Comparison of ENCODE assay signal across 16 cellular contexts in genomic region chr13:43154839-43155238, GRCh38.
DNase-seq lines count a peak whose midpoint lies in the region; ATAC-seq and TF ChIP-seq lines count a peak whose summit lies in the region.
"Had no signal": no experiment of that assay in that cellular context is flagged by ENCODE, and none has a peak within 500 bp of the region (broad histone marks: within the 10 kb centered on the region; RNA-seq: fewer than 3 reads in every experiment).

No MANE protein-coding gene starts in this region.

- DNase-seq in HFFc6 = no peak
- DNase-seq in PC-9 = no peak
- peak; percentile 83 for DNase-seq in esophagus muscularis mucosa (ENCODE audit: extremely low spot score)
- no peak for DNase-seq in osteocyte (ENCODE audit: extremely low spot score, unreplicated experiment)
- no peak for DNase-seq in stimulated activated CD4-positive, alpha-beta T cell treated with anti-CD3 and anti-CD28 coated beads, Interleukin-2, amount 100 ng/mL, for 48 hours
- no peak for DNase-seq in DMS 273 treated with DMSO at 0.1 percent for 48 hours (lab: John Stamatoyannopoulos, UW)
- DNase-seq: ACHN; CD4-positive, CD25-positive, alpha-beta regulatory T cell; DMS153; DMS79 treated with DMSO at 0.1 percent for 48 hours; EL; GOT3; H9 had no signal

- WGBS in esophagus muscularis mucosa = 95% methylated on average over 3 of the region's 3 CpGs

- H3K27ac Mint-ChIP-seq in HFFc6 = peak overlapping the region; percentile 88
- H3K27ac Mint-ChIP-seq in osteocyte (ENCODE audit: unreplicated experiment) = peak overlapping the region; percentile 32
- H3K27ac Mint-ChIP-seq: CD4-positive, CD25-positive, alpha-beta regulatory T cell; H9 had no signal

- BruUV-seq in PC-9 (replicated peaks; lab: Mats Ljungman, UMichigan) = no TSS peak

- H3K9me3 Mint-ChIP-seq in HFFc6 = no peaks in the 10 kb centered on the region
- no peaks in the 10 kb centered on the region for H3K9me3 Mint-ChIP-seq in osteocyte (ENCODE audit: unreplicated experiment)
- H3K9me3 Mint-ChIP-seq: H9 had no signal

- TF ChIP-seq CTCF in HFFc6 (IDR thresholded peaks at IDR 0.05) (no peak), PC-9 (conservative IDR thresholded peaks at IDR 0.05) (no peak), esophagus muscularis mucosa (IDR thresholded peaks at IDR 0.05) (no peak), osteocyte (IDR thresholded peaks at IDR 0.05) (no peak)

- peaks cover 8% of the 10 kb centered on the region; the same call in 1 of the 2 replicates for H3F3A ChIP-seq in PC-9 (ENCODE audit: insufficient read depth, low read depth)

- H3K9me2 ChIP-seq in PC-9 (ENCODE audit: insufficient read depth) = no peaks in the 10 kb centered on the region; the same call in 1 of the 2 replicates

- 0 out of 2 replicates have a peak overlapping the region, but pooled peaks have one; percentile 61 for H2AFZ ChIP-seq in PC-9

- H3K9me3 ChIP-seq in PC-9 (ENCODE audit: insufficient read depth, low read depth) = no peaks in the 10 kb centered on the region
- H3K9me3 ChIP-seq in esophagus muscularis mucosa = no peaks in the 10 kb centered on the region
- H3K9me3 ChIP-seq: BLaER1 treated with 17β-estradiol and CSF1 and Interleukin-3, amounts not matched to agents 10 nM and 100 nM had no signal

- CTCF ChIA-PET in PC-9 (lab: Charles Lee) = no interaction called here

- H3K27me3 Mint-ChIP-seq in HFFc6 (ENCODE audit: insufficient read depth) (peaks cover 2% of the 10 kb centered on the region), osteocyte (ENCODE audit: unreplicated experiment) (no peaks in the 10 kb centered on the region)

- ATAC-seq in HG03457 (IDR thresholded peaks at IDR 0.05; ENCODE audit: unreplicated experiment) = no peak

- H4K20me1 ChIP-seq in PC-9 (ENCODE audit: insufficient read depth) = no peaks in the 10 kb centered on the region
- H4K20me1 ChIP-seq: BLaER1 treated with 17β-estradiol and CSF1 and Interleukin-3, amounts not matched to agents 10 nM and 100 nM had no signal

- H3K36me3 Mint-ChIP-seq in HFFc6 (ENCODE audit: low read depth) = no peaks in the 10 kb centered on the region
- no peaks in the 10 kb centered on the region for H3K36me3 Mint-ChIP-seq in osteocyte (ENCODE audit: unreplicated experiment)
- H3K36me3 Mint-ChIP-seq: CD4-positive, CD25-positive, alpha-beta regulatory T cell had no signal

- no peak overlapping the region for H3K4me3 ChIP-seq in PC-9
- no peak overlapping the region for H3K4me3 ChIP-seq in esophagus muscularis mucosa
- H3K4me3 ChIP-seq: BLaER1 treated with 17β-estradiol and CSF1 and Interleukin-3, amounts not matched to agents 10 nM and 100 nM had no signal

- H3K79me2 ChIP-seq in PC-9 (ENCODE audit: low read depth) = no peaks in the 10 kb centered on the region

- H3K4me1 ChIP-seq in PC-9 (replicated peaks; ENCODE audit: insufficient read depth) (peaks cover 37% of the 10 kb centered on the region), esophagus muscularis mucosa (no peaks in the 10 kb centered on the region)
- H3K4me1 ChIP-seq: BLaER1 treated with 17β-estradiol and CSF1 and Interleukin-3, amounts not matched to agents 10 nM and 100 nM had no signal

- no peak for TF ChIP-seq EP300 in esophagus muscularis mucosa (IDR thresholded peaks at IDR 0.05)

- intact Hi-C loops in PC-9 (cut with micrococcal nuclease; ENCODE audit: unreplicated experiment) = loop anchor here (5.0 to 10.0 kb wide), 3 partner anchors 92 to 630 kb away; partner anchors contain the start of gene ENOX1
- intact Hi-C loops in esophagus muscularis mucosa (cut with DNase I) = no loop called here

- peaks cover 58% of the 10 kb centered on the region for H3K4me1 Mint-ChIP-seq in HFFc6 (ENCODE audit: low read depth)
- H3K4me1 Mint-ChIP-seq in osteocyte (ENCODE audit: unreplicated experiment) = peaks cover 60% of the 10 kb centered on the region
- H3K4me1 Mint-ChIP-seq: CD4-positive, CD25-positive, alpha-beta regulatory T cell had no signal

- peak overlapping the region; percentile 71 for H3K4me3 Mint-ChIP-seq in HFFc6
- H3K4me3 Mint-ChIP-seq in osteocyte (ENCODE audit: unreplicated experiment) = no peak overlapping the region
- H3K4me3 Mint-ChIP-seq: CD4-positive, CD25-positive, alpha-beta regulatory T cell; H9 had no signal

- POLR2A ChIA-PET in PC-9 (lab: Charles Lee; ENCODE audit: unreplicated experiment) = no interaction called here

- H3K27ac ChIP-seq in PC-9 (peak overlapping the region; percentile 87), esophagus muscularis mucosa (replicated peaks in 1 of 4) (no peak overlapping the region)
- H3K27ac ChIP-seq: BLaER1 treated with 17β-estradiol and CSF1 and Interleukin-3, amounts not matched to agents 10 nM and 100 nM; HL-60 had no signal

- no peak for TF ChIP-seq POLR2A in esophagus muscularis mucosa (IDR thresholded peaks at IDR 0.05; ENCODE audit: low read depth)

- peak overlapping the region; percentile 77; the same call in 1 of the 2 replicates for H3K4me2 ChIP-seq in PC-9
- H3K4me2 ChIP-seq: BLaER1 treated with 17β-estradiol and CSF1 and Interleukin-3, amounts not matched to agents 10 nM and 100 nM had no signal

- H3K36me3 ChIP-seq in PC-9 (ENCODE audit: low read depth) (no peaks in the 10 kb centered on the region), esophagus muscularis mucosa (no peaks in the 10 kb centered on the region)
- H3K36me3 ChIP-seq: BLaER1 treated with 17β-estradiol and CSF1 and Interleukin-3, amounts not matched to agents 10 nM and 100 nM had no signal

- H3K27me3 ChIP-seq in PC-9 (ENCODE audit: insufficient read depth, low read depth) (no peaks in the 10 kb centered on the region), esophagus muscularis mucosa (no peaks in the 10 kb centered on the region)
- H3K27me3 ChIP-seq: BLaER1 treated with 17β-estradiol and CSF1 and Interleukin-3, amounts not matched to agents 10 nM and 100 nM had no signal
